Comparison of ENCODE assay signal across 28 cellular contexts in genomic region chr6:74567891-74568290, GRCh38.
"Had no signal": no experiment of that assay in that cellular context is flagged by ENCODE, and none has a peak within 500 bp of the region (broad histone marks: within the 10 kb centered on the region; RNA-seq: fewer than 3 reads in every experiment).

No MANE protein-coding gene starts in this region.

- H3K9me3 Mint-ChIP-seq: stimulated activated memory B cell treated with anti-CD40 and anti-IgM and Interleukin-4, amounts not matched to agents 10 μg/mL and 1 μg/mL and 100 μg/mL, for 72 hours; stimulated activated naive B cell treated with anti-CD40 and anti-IgM and Interleukin-4, amounts not matched to agents 10 μg/mL and 1 μg/mL and 100 μg/mL, for 72 hours; stimulated activated naive CD8-positive, alpha-beta T cell treated with anti-CD3 and anti-CD28 coated beads, Interleukin-15, Interleukin-2, amounts not matched to agents 100 ng/mL and 50 ng/mL, for 24 hours; type B pancreatic cell had no signal

- H3K36me3 ChIP-seq: stomach, suprapubic skin, thoracic aorta, thyroid gland, tibial artery, transverse colon, upper lobe of left lung, upper lobe of right lung, uterus, vagina had no signal

- H3K4me3 ChIP-seq: stomach, suprapubic skin, testis, thoracic aorta, thyroid gland, tibial artery, transverse colon, upper lobe of left lung, upper lobe of right lung, uterus, vagina had no signal

- ATAC-seq: stimulated activated effector memory CD8-positive, alpha-beta T cell treated with anti-CD3 and anti-CD28 coated beads, Interleukin-12 subunit alpha, Interleukin-12 subunit beta, amount 100 ng/mL, for 72 hours; stimulated activated memory B cell treated with anti-CD40 and anti-IgM and Interleukin-4, amounts not matched to agents 10 μg/mL and 1 μg/mL and 100 μg/mL, for 72 hours; stimulated activated naive B cell treated with anti-CD40 and anti-IgM and Interleukin-4, amounts not matched to agents 10 μg/mL and 1 μg/mL and 100 μg/mL, for 72 hours; stimulated activated naive CD8-positive, alpha-beta T cell treated with anti-CD3 and anti-CD28 coated beads, Interleukin-15, amount 100 ng/mL, for 72 hours; stimulated activated naive CD8-positive, alpha-beta T cell treated with anti-CD3 and anti-CD28 coated beads, Interleukin-15, Interleukin-2, amounts not matched to agents 100 U/mL and 50 U/mL, for 24 hours; upper lobe of right lung had no signal

- H3K4me3 Mint-ChIP-seq: stimulated activated effector memory CD8-positive, alpha-beta T cell treated with anti-CD3 and anti-CD28 coated beads, Interleukin-12 subunit alpha, Interleukin-12 subunit beta, amount 100 ng/mL, for 72 hours; stimulated activated memory B cell treated with anti-CD40 and anti-IgM and Interleukin-4, amounts not matched to agents 10 μg/mL and 1 μg/mL and 100 μg/mL, for 72 hours; stimulated activated naive B cell treated with anti-CD40 and anti-IgM and Interleukin-4, amounts not matched to agents 10 μg/mL and 1 μg/mL and 100 μg/mL, for 72 hours; stimulated activated naive CD8-positive, alpha-beta T cell treated with anti-CD3 and anti-CD28 coated beads, Interleukin-15, amount 100 ng/mL, for 72 hours; stimulated activated naive CD8-positive, alpha-beta T cell treated with anti-CD3 and anti-CD28 coated beads, Interleukin-15, Interleukin-2, amounts not matched to agents 100 ng/mL and 50 ng/mL, for 24 hours; type B pancreatic cell had no signal

- H3K27me3 Mint-ChIP-seq: stimulated activated memory B cell treated with anti-CD40 and anti-IgM and Interleukin-4, amounts not matched to agents 10 μg/mL and 1 μg/mL and 100 μg/mL, for 72 hours; stimulated activated naive B cell treated with anti-CD40 and anti-IgM and Interleukin-4, amounts not matched to agents 10 μg/mL and 1 μg/mL and 100 μg/mL, for 72 hours; stimulated activated naive CD8-positive, alpha-beta T cell treated with anti-CD3 and anti-CD28 coated beads, Interleukin-15, amount 100 ng/mL, for 72 hours; stimulated activated naive CD8-positive, alpha-beta T cell treated with anti-CD3 and anti-CD28 coated beads, Interleukin-15, Interleukin-2, amounts not matched to agents 100 ng/mL and 50 ng/mL, for 24 hours had no signal

- H3K27ac Mint-ChIP-seq: stimulated activated effector memory CD8-positive, alpha-beta T cell treated with anti-CD3 and anti-CD28 coated beads, Interleukin-12 subunit alpha, Interleukin-12 subunit beta, amount 100 ng/mL, for 72 hours; stimulated activated memory B cell treated with anti-CD40 and anti-IgM and Interleukin-4, amounts not matched to agents 10 μg/mL and 1 μg/mL and 100 μg/mL, for 72 hours; stimulated activated naive B cell treated with anti-CD40 and anti-IgM and Interleukin-4, amounts not matched to agents 10 μg/mL and 1 μg/mL and 100 μg/mL, for 72 hours; stimulated activated naive CD8-positive, alpha-beta T cell treated with anti-CD3 and anti-CD28 coated beads, Interleukin-15, amount 100 ng/mL, for 72 hours; stimulated activated naive CD8-positive, alpha-beta T cell treated with anti-CD3 and anti-CD28 coated beads, Interleukin-15, Interleukin-2, amounts not matched to agents 100 ng/mL and 50 ng/mL, for 24 hours; type B pancreatic cell had no signal

- FAIRE-seq: urothelium cell line had no signal

- H3K4me1 ChIP-seq: stomach, suprapubic skin, testis, thyroid gland, transverse colon, upper lobe of left lung, upper lobe of right lung, uterus, vagina had no signal

- H3K36me3 Mint-ChIP-seq: stimulated activated effector memory CD8-positive, alpha-beta T cell treated with anti-CD3 and anti-CD28 coated beads, Interleukin-12 subunit alpha, Interleukin-12 subunit beta, amount 100 ng/mL, for 72 hours; stimulated activated memory B cell treated with anti-CD40 and anti-IgM and Interleukin-4, amounts not matched to agents 10 μg/mL and 1 μg/mL and 100 μg/mL, for 72 hours; stimulated activated naive B cell treated with anti-CD40 and anti-IgM and Interleukin-4, amounts not matched to agents 10 μg/mL and 1 μg/mL and 100 μg/mL, for 72 hours; type B pancreatic cell had no signal

- H3K27ac ChIP-seq: stomach, suprapubic skin, testis, thoracic aorta, thyroid gland, tibial artery, transverse colon, upper lobe of left lung, upper lobe of right lung, uterus, vagina had no signal

- H3K4me1 Mint-ChIP-seq: stimulated activated effector memory CD8-positive, alpha-beta T cell treated with anti-CD3 and anti-CD28 coated beads, Interleukin-12 subunit alpha, Interleukin-12 subunit beta, amount 100 ng/mL, for 72 hours; stimulated activated memory B cell treated with anti-CD40 and anti-IgM and Interleukin-4, amounts not matched to agents 10 μg/mL and 1 μg/mL and 100 μg/mL, for 72 hours; stimulated activated naive B cell treated with anti-CD40 and anti-IgM and Interleukin-4, amounts not matched to agents 10 μg/mL and 1 μg/mL and 100 μg/mL, for 72 hours; stimulated activated naive CD8-positive, alpha-beta T cell treated with anti-CD3 and anti-CD28 coated beads, Interleukin-15, amount 100 ng/mL, for 72 hours had no signal

- DNase-seq: stimulated activated CD4-positive, alpha-beta T cell treated with anti-CD3 and anti-CD28 coated beads, Interleukin-2, amount 100 ng/mL, for 48 hours; stimulated activated CD4-positive, alpha-beta T cell treated with anti-CD3 and anti-CD28 coated beads, Interleukin-4, amount 100 ng/mL, for 1 hour; stimulated activated CD4-positive, alpha-beta T cell treated with anti-CD3 and anti-CD28 coated beads, Interleukin-4, amount 100 ng/mL, for 24 hours; stimulated activated CD4-positive, alpha-beta T cell treated with anti-CD3 and anti-CD28 coated beads, Interleukin-4, amount 100 ng/mL, for 4 hours; stimulated activated CD8-positive, alpha-beta memory T cell treated with anti-CD3 and anti-CD28 coated beads, Interleukin-4, amount 100 ng/mL, for 48 hours; stimulated activated naive B cell treated with anti-CD40 and anti-IgM and Interleukin-4, amounts not matched to agents 10 μg/mL and 1 μg/mL and 100 μg/mL, for 72 hours; stimulated activated naive CD4-positive, alpha-beta T cell; stimulated activated naive CD4-positive, alpha-beta T cell treated with Interleukin-2 at 50 U/mL for 16 hours; stimulated activated naive CD8-positive, alpha-beta T cell treated with anti-CD3 and anti-CD28 coated beads, Interleukin-15, amount 100 ng/mL, for 72 hours; stimulated activated naive CD8-positive, alpha-beta T cell treated with anti-CD3 and anti-CD28 coated beads, Interleukin-15, Interleukin-2, amounts not matched to agents 100 U/mL and 50 U/mL, for 24 hours; stomach; substantia nigra; testis; thyroid gland; tibial artery; transverse colon; trophoblast cell; upper lobe of left lung; upper lobe of right lung; uterus had no signal

- H3K9me3 ChIP-seq: stomach, suprapubic skin, testis, thoracic aorta, thyroid gland, tibial artery, transverse colon, upper lobe of left lung, upper lobe of right lung, uterus, vagina had no signal

- H3K27me3 ChIP-seq: stomach, suprapubic skin, testis, thyroid gland, tibial artery, transverse colon, upper lobe of left lung, upper lobe of right lung, uterus, vagina had no signal
